Comparison of ENCODE assay signal across 8 cellular contexts in the genomic region with DNA sequence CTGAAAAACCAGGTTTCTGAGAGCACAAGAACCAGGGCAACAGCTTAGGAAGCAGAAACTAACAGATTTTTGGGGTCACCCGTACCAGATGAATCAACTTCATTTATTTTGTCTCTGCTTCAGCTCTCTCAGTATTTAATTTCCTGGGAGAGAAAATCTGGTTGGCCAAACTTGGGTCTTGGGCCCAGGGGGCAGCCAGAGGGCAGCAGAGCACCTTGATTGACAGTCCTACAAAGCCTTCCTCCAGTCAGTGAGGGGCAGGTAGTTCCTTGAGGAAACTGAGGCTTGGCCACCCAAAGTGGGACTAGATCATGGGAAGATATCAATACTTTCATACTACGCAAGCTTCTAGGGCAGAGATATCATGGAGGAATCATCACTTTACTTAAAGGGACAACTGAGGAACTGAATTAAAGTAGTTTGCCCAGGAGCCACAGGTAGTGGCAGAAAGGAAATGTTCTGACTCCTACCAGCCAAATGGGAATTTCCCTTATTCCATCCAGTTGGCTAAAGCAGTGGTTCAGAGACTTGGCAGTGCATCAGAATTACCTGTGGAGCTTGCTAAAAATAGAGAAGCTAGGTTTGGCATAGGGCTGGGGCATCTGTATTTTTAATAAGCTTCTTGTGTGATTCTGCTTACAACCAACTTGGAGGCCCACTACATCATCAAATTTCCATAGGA.
DNase-seq lines count a peak whose midpoint lies in the region; ATAC-seq and TF ChIP-seq lines count a peak whose summit lies in the region.

No MANE protein-coding gene starts in this region.

- peak; percentile 69 for TF ChIP-seq CTCF in GM13976 (IDR thresholded peaks at IDR 0.05; ENCODE audit: borderline replicate concordance, control extremely low read depth, extremely low read depth, insufficient read depth, missing control alignments)
- TF ChIP-seq CTCF in fibroblast of pulmonary artery (IDR thresholded peaks at IDR 0.05; ENCODE audit: low read length, missing control alignments) = peak; percentile 20

- H3K4me3 ChIP-seq in fibroblast of pulmonary artery (replicated peaks; ENCODE audit: low read depth, low read length) = no peak overlapping the region

- DNase-seq in GM13976 (ENCODE audit: low spot score) (no peak), NCI-H1092 treated with DMSO at 0.1 percent for 48 hours (lab: John Stamatoyannopoulos, UW) (peak; percentile 50), activated T-cell treated with anti-CD3 and anti-CD28 coated beads for 1 hour (ENCODE audit: low read depth) (peak; percentile 46), fibroblast of pulmonary artery (ENCODE audit: low read depth) (no peak), NCI-H2196 treated with DMSO at 0.1 percent for 48 hours (lab: John Stamatoyannopoulos, UW; ENCODE audit: unreplicated experiment) (no peak)
- DNase-seq in stimulated activated CD4-positive, alpha-beta T cell treated with anti-CD3 and anti-CD28 coated beads, Interleukin-12 subunit alpha, Interleukin-12 subunit beta, amount 100 ng/mL, for 4 hours = peak; percentile 43

- in situ Hi-C loops in GM13976 (cut with MboI; ENCODE audit: low sequenced_read_pairs, unreplicated experiment) = no loop called here

- ATAC-seq in HG02885 (IDR thresholded peaks at IDR 0.05; ENCODE audit: poor library complexity, unreplicated experiment) (no peak), GM18517 (IDR thresholded peaks at IDR 0.05; ENCODE audit: unreplicated experiment) (no peak)

Comparison
In these comparisons a context has a peak if more than half of its experiments do, and no peak if none do; other contexts are left out.
1. DNase-seq: peak in NCI-H1092 treated with DMSO at 0.1 percent for 48 hours (single experiment), activated T-cell treated with anti-CD3 and anti-CD28 coated beads for 1 hour (single experiment) and stimulated activated CD4-positive, alpha-beta T cell treated with anti-CD3 and anti-CD28 coated beads, Interleukin-12 subunit alpha, Interleukin-12 subunit beta, amount 100 ng/mL, for 4 hours (single experiment); none in GM13976 (single experiment), fibroblast of pulmonary artery (single experiment) and NCI-H2196 treated with DMSO at 0.1 percent for 48 hours (single experiment).